ENCODE assay signal across 9 cellular contexts in genomic region chr1:163361123-163361934, GRCh38. TPM values are rescaled to one million over a fixed set of nuclear protein-coding genes. Genes with fewer than 3 reads are reported as not detected.
A peak's percentile ranks its signal among the peaks of the same experiment; 100 is the strongest.
DNase-seq lines count a peak whose midpoint lies in the region; ATAC-seq and TF ChIP-seq lines count a peak whose summit lies in the region.
"Had no signal": no experiment of that assay in that cellular context is flagged by ENCODE, and none has a peak within 500 bp of the region (broad histone marks: within the 10 kb centered on the region; RNA-seq: fewer than 3 reads in every experiment).

No MANE protein-coding gene starts in this region.

- H3K27me3 ChIP-seq in colonic mucosa (no peaks in the 10 kb centered on the region), prostate gland (replicated peaks; ENCODE audit: insufficient read depth) (no peaks in the 10 kb centered on the region), ascending aorta (no peaks in the 10 kb centered on the region)
- H3K27me3 ChIP-seq: BLaER1 treated with 17β-estradiol and CSF1 and Interleukin-3, amounts not matched to agents 10 nM and 100 nM had no signal

- H3K9ac ChIP-seq in colonic mucosa (ENCODE audit: low read depth in 2 of 2, low read length in 2 of 2) = no peak overlapping the region
- H3K9ac ChIP-seq: BLaER1 treated with 17β-estradiol and CSF1 and Interleukin-3, amounts not matched to agents 10 nM and 100 nM had no signal

- TF ChIP-seq CTCF in colonic mucosa (IDR thresholded peaks at IDR 0.05) = peak; percentile 25
- peak in 3 of 4 experiments; percentile 8 to 29 (median 17) for TF ChIP-seq CTCF in prostate gland (IDR thresholded peaks at IDR 0.05)
- TF ChIP-seq CTCF in ascending aorta (IDR thresholded peaks at IDR 0.05) = no peak

- DNase-seq in NCI-H510A treated with DMSO at 0.1 percent for 48 hours (lab: John Stamatoyannopoulos, UW) (peak; percentile 61), NCI-H510A (lab: John Stamatoyannopoulos, UW) (no peak), NCI-H526 (lab: John Stamatoyannopoulos, UW) (peak; percentile 55 to 88), colonic mucosa (no peak), prostate gland (ENCODE audit: low spot score) (no peak), ascending aorta (ENCODE audit: low spot score in 2 of 2) (no peak), 8988T (no peak)

- H3K36me3 ChIP-seq in colonic mucosa = no peaks in the 10 kb centered on the region
- H3K36me3 ChIP-seq in prostate gland = no peaks in the 10 kb centered on the region
- no peaks in the 10 kb centered on the region for H3K36me3 ChIP-seq in ascending aorta

- no peak overlapping the region for H3K4me3 ChIP-seq in colonic mucosa
- H3K4me3 ChIP-seq in prostate gland = no peak overlapping the region
- no peak overlapping the region for H3K4me3 ChIP-seq in ascending aorta
- H3K4me3 ChIP-seq: BLaER1 treated with 17β-estradiol and CSF1 and Interleukin-3, amounts not matched to agents 10 nM and 100 nM had no signal

- no peak overlapping the region for H3K27ac ChIP-seq in colonic mucosa
- no peak overlapping the region for H3K27ac ChIP-seq in prostate gland
- no peak overlapping the region for H3K27ac ChIP-seq in ascending aorta
- H3K27ac ChIP-seq: BLaER1 treated with 17β-estradiol and CSF1 and Interleukin-3, amounts not matched to agents 10 nM and 100 nM had no signal

- no peak for TF ChIP-seq POLR2A in prostate gland (IDR thresholded peaks at IDR 0.05)

- H3K4me1 ChIP-seq in colonic mucosa = no peaks in the 10 kb centered on the region
- no peaks in the 10 kb centered on the region for H3K4me1 ChIP-seq in prostate gland (replicated peaks)
- H3K4me1 ChIP-seq in ascending aorta = no peaks in the 10 kb centered on the region
- H3K4me1 ChIP-seq: BLaER1 treated with 17β-estradiol and CSF1 and Interleukin-3, amounts not matched to agents 10 nM and 100 nM had no signal

- WGBS in prostate gland = 41% methylated on average over 5 of the region's 5 CpGs

- H3K9me3 ChIP-seq in colonic mucosa (no peaks in the 10 kb centered on the region), prostate gland (no peaks in the 10 kb centered on the region), ascending aorta (no peaks in the 10 kb centered on the region)
- H3K9me3 ChIP-seq: BLaER1 treated with 17β-estradiol and CSF1 and Interleukin-3, amounts not matched to agents 10 nM and 100 nM had no signal

- peak; percentile 63 for ATAC-seq in HG02884 (IDR thresholded peaks at IDR 0.05; ENCODE audit: unreplicated experiment)

- intact Hi-C loops in colonic mucosa (cut with DNase I) = no loop called here
- intact Hi-C loops in prostate gland (cut with DNase I) = no loop called here
- intact Hi-C loops in ascending aorta (cut with DNase I) = no loop called here

RNA-seq across cellular contexts. Expression of gene NUF2, which starts 39.6 kb away (rescaled TPM):
- total RNA-seq in colonic mucosa = 10 to 100 TPM in 1 of 2 donors, 1 to 10 TPM in 1; 6.8 to 17.6 TPM
- total RNA-seq in prostate gland = 1 to 10 TPM in 1 of 2 donors, under 1 TPM in 1; 0.55 to 4.0 TPM
- total RNA-seq in ascending aorta = not detected

Comparison
In these comparisons a context has a peak if more than half of its experiments do, and no peak if none do; other contexts are left out.
1. DNase-seq: peak in NCI-H510A treated with DMSO at 0.1 percent for 48 hours (single experiment) and NCI-H526 (2 of 2); none in NCI-H510A (single experiment), colonic mucosa (single experiment), prostate gland (single experiment), ascending aorta (0 of 2) and 8988T (single experiment).
2. CTCF ChIP-seq: peak in colonic mucosa (single experiment) and prostate gland (3 of 4); none in ascending aorta (0 of 3).